Comparison of ENCODE assay signal across 1 cellular context in genomic region chr3:98551754-98552153, GRCh38.
TF ChIP-seq lines count a peak whose summit lies in the region.

No MANE protein-coding gene starts in this region.

TF ChIP-seq in K562, 482 proteins besides CTCF, POLR2A, EP300 and RAD21 (continued from another document and continues in another):
- TF ChIP-seq CHD7 (IDR thresholded peaks at IDR 0.05; ENCODE audit: low read depth, low read length) (no peak), ZFP30 (CRISPR knock-in tag; IDR thresholded peaks at IDR 0.05; ENCODE audit: borderline replicate concordance) (no peak), GATAD2B (IDR thresholded peaks at IDR 0.05; ENCODE audit: borderline replicate concordance) (peak; percentile 59; the same call in 1 of the 2 replicates), ZNF165 (CRISPR knock-in tag; IDR thresholded peaks at IDR 0.05; ENCODE audit: borderline replicate concordance) (no peak), ZSCAN29 (IDR thresholded peaks at IDR 0.05) (no peak), KDM1A (IDR thresholded peaks at IDR 0.05) (peak; percentile 45 to 58; a peak in 2 of 4 replicates), CREB3L1 (IDR thresholded peaks at IDR 0.05; ENCODE audit: borderline replicate concordance, low read depth) (peak; percentile 86), NEUROD1 (IDR thresholded peaks at IDR 0.05; ENCODE audit: borderline replicate concordance, low read depth, low read length, partially characterized antibody) (no peak), HNRNPK (IDR thresholded peaks at IDR 0.05; ENCODE audit: low read depth, low read length, poor library complexity, severe bottlenecking) (no peak), BACH1 (tag; IDR thresholded peaks at IDR 0.05) (no peak), CBX5 (IDR thresholded peaks at IDR 0.05; ENCODE audit: borderline replicate concordance, low read depth) (no peak), MIER1 (IDR thresholded peaks at IDR 0.05; ENCODE audit: low read depth) (no peak), ZMIZ1 (IDR thresholded peaks at IDR 0.05; ENCODE audit: low read depth in 2 of 2, low read length in 2 of 2) (0 out of 4 replicates have a peak, but pooled peaks of 1 of the 2 experiments have one; percentile 19), HDGF (IDR thresholded peaks at IDR 0.05) (no peak), ILF3 (IDR thresholded peaks at IDR 0.05; ENCODE audit: borderline replicate concordance) (no peak), SMAD2 (IDR thresholded peaks at IDR 0.05; ENCODE audit: low read depth, low read length) (no peak), IRF2 (CRISPR knock-in tag; IDR thresholded peaks at IDR 0.05) (no peak), ELF2 (CRISPR knock-in tag; IDR thresholded peaks at IDR 0.05) (no peak), ZSCAN32 (CRISPR knock-in tag; IDR thresholded peaks at IDR 0.05) (no peak), FOXM1 (IDR thresholded peaks at IDR 0.05; ENCODE audit: low read depth) (peak; percentile 46; the same call in 1 of the 2 replicates), FOXM1 (CRISPR knock-in tag; IDR thresholded peaks at IDR 0.05; ENCODE audit: low read depth) (no peak), HDAC3 (IDR thresholded peaks at IDR 0.05; ENCODE audit: borderline replicate concordance, partially characterized antibody) (peak; percentile 49), OTX1 (CRISPR knock-in tag; IDR thresholded peaks at IDR 0.05) (no peak), KAT2B (IDR thresholded peaks at IDR 0.05; ENCODE audit: low read depth, low read length) (no peak), HNRNPH1 (optimal IDR thresholded peaks at IDR 0.05; ENCODE audit: low read depth, low read length) (no peak), HMGN3 (IDR thresholded peaks at IDR 0.05; ENCODE audit: borderline replicate concordance, extremely low read depth, insufficient read length, low read depth, low read length) (no peak), PML (IDR thresholded peaks at IDR 0.05; ENCODE audit: low read length) (peak; percentile 67), ZNF717 (CRISPR knock-in tag; IDR thresholded peaks at IDR 0.05) (no peak), WHSC1 (IDR thresholded peaks at IDR 0.05; ENCODE audit: low read length) (no peak), HES1 (IDR thresholded peaks at IDR 0.05; ENCODE audit: low read depth) (peak; percentile 97), SP1 (CRISPR knock-in tag; IDR thresholded peaks at IDR 0.05) (no peak), SMAD4 (CRISPR knock-in tag; conservative IDR thresholded peaks at IDR 0.05) (no peak), CBFA2T3 (IDR thresholded peaks at IDR 0.05) (peak; percentile 86), TBL1XR1 (IDR thresholded peaks at IDR 0.05; ENCODE audit: low read length in 2 of 2) (peak in 1 of 2 experiments; percentile 64; a peak in 1 of 4 replicates), DDX20 (tag; IDR thresholded peaks at IDR 0.05; ENCODE audit: low read depth) (no peak), DPF2 (IDR thresholded peaks at IDR 0.05) (peak; percentile 69), ESRRA (IDR thresholded peaks at IDR 0.05; ENCODE audit: borderline replicate concordance, low read depth) (no peak), ZFP36 (IDR thresholded peaks at IDR 0.05; ENCODE audit: low read depth, low read length, partially characterized antibody) (no peak), LEF1 (IDR thresholded peaks at IDR 0.05) (0 out of 2 replicates have a peak, but pooled peaks have one; percentile 29)
- TF ChIP-seq, protein P1, sequence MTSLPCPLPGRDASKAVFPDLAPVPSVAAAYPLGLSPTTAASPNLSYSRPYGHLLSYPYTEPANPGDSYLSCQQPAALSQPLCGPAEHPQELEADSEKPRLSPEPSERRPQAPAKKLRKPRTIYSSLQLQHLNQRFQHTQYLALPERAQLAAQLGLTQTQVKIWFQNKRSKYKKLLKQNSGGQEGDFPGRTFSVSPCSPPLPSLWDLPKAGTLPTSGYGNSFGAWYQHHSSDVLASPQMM (CRISPR knock-in tag; IDR thresholded peaks at IDR 0.05): no peak
- TF ChIP-seq, protein P2, sequence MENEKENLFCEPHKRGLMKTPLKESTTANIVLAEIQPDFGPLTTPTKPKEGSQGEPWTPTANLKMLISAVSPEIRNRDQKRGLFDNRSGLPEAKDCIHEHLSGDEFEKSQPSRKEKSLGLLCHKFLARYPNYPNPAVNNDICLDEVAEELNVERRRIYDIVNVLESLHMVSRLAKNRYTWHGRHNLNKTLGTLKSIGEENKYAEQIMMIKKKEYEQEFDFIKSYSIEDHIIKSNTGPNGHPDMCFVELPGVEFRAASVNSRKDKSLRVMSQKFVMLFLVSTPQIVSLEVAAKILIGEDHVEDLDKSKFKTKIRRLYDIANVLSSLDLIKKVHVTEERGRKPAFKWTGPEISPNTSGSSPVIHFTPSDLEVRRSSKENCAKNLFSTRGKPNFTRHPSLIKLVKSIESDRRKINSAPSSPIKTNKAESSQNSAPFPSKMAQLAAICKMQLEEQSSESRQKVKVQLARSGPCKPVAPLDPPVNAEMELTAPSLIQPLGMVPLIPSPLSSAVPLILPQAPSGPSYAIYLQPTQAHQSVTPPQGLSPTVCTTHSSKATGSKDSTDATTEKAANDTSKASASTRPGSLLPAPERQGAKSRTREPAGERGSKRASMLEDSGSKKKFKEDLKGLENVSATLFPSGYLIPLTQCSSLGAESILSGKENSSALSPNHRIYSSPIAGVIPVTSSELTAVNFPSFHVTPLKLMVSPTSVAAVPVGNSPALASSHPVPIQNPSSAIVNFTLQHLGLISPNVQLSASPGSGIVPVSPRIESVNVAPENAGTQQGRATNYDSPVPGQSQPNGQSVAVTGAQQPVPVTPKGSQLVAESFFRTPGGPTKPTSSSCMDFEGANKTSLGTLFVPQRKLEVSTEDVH (IDR thresholded peaks at IDR 0.05; ENCODE audit: low read depth, partially characterized antibody): no peak
- TF ChIP-seq, protein P3, sequence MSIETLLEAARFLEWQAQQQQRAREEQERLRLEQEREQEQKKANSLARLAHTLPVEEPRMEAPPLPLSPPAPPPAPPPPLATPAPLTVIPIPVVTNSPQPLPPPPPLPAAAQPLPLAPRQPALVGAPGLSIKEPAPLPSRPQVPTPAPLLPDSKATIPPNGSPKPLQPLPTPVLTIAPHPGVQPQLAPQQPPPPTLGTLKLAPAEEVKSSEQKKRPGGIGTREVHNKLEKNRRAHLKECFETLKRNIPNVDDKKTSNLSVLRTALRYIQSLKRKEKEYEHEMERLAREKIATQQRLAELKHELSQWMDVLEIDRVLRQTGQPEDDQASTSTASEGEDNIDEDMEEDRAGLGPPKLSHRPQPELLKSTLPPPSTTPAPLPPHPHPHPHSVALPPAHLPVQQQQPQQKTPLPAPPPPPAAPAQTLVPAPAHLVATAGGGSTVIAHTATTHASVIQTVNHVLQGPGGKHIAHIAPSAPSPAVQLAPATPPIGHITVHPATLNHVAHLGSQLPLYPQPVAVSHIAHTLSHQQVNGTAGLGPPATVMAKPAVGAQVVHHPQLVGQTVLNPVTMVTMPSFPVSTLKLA (conservative IDR thresholded peaks at IDR 0.05): peak; percentile 19 to 62; a peak in 2 of 4 replicates
